Comparison of ENCODE assay signal across 9 cellular contexts in genomic region chr16:11698271-11698689, GRCh38. TPM values are rescaled to one million over a fixed set of nuclear protein-coding genes. Genes with fewer than 3 reads are reported as not detected.
DNase-seq lines count a peak whose midpoint lies in the region; ATAC-seq and TF ChIP-seq lines count a peak whose summit lies in the region.
"Had no signal": no experiment of that assay in that cellular context is flagged by ENCODE, and none has a peak within 500 bp of the region (broad histone marks: within the 10 kb centered on the region; RNA-seq: fewer than 3 reads in every experiment).

No MANE protein-coding gene starts in this region.

- DNase-seq in left ventricle myocardium superior (no peak), left cardiac atrium (no peak), foreskin keratinocyte (peak in 1 of 2 donors; percentile 42), NCI-H748 (lab: John Stamatoyannopoulos, UW; ENCODE audit: unreplicated experiment) (no peak)
- DNase-seq in activated CD4-positive, alpha-beta T cell treated with anti-CD3 and anti-CD28 coated beads, Interleukin-2, amount 10 ng/mL, durations not matched to agents 7 days and 5 days: peak; percentile 32
- DNase-seq: DMS79 treated with DMSO at 0.1 percent for 48 hours had no signal

- peaks cover 52% of the 10 kb centered on the region for H3K4me1 Mint-ChIP-seq in activated CD4-positive, alpha-beta T cell treated with anti-CD3 and anti-CD28 coated beads, Interleukin-2, amount 10 ng/mL, durations not matched to agents 7 days and 5 days

- POLR2A ChIA-PET in activated CD4-positive, alpha-beta T cell treated with anti-CD3 and anti-CD28 coated beads, Interleukin-2, amount 10 ng/mL, durations not matched to agents 7 days and 5 days (lab: Charles Lee): interaction anchor here (0.5 kb wide), 1 partner anchor 20 kb away, joined by 3 read pairs; no protein-coding TSS in a partner anchor

- no peak overlapping the region for H3K4me3 Mint-ChIP-seq in activated CD4-positive, alpha-beta T cell treated with anti-CD3 and anti-CD28 coated beads, Interleukin-2, amount 10 ng/mL, durations not matched to agents 7 days and 5 days

- peak; percentile 54 for TF ChIP-seq CTCF in foreskin keratinocyte (conservative IDR thresholded peaks at IDR 0.05)

- no peaks in the 10 kb centered on the region for H3K4me1 ChIP-seq in foreskin keratinocyte

- no peaks in the 10 kb centered on the region for H3K27me3 Mint-ChIP-seq in activated CD4-positive, alpha-beta T cell treated with anti-CD3 and anti-CD28 coated beads, Interleukin-2, amount 10 ng/mL, durations not matched to agents 7 days and 5 days

- no peaks in the 10 kb centered on the region for H3K9me3 Mint-ChIP-seq in activated CD4-positive, alpha-beta T cell treated with anti-CD3 and anti-CD28 coated beads, Interleukin-2, amount 10 ng/mL, durations not matched to agents 7 days and 5 days

- ATAC-seq in left ventricle myocardium superior (peak; percentile 22), left cardiac atrium (no peak), foreskin keratinocyte (peak; percentile 56), HG03175 (IDR thresholded peaks at IDR 0.05; ENCODE audit: unreplicated experiment) (no peak), HG02610 (IDR thresholded peaks at IDR 0.05; ENCODE audit: unreplicated experiment) (no peak)

- H3K27ac ChIP-seq in foreskin keratinocyte (no peak overlapping the region), temporal lobe (ENCODE audit: low read depth, low read length) (peak overlapping the region; percentile 76)

- CTCF ChIA-PET in activated CD4-positive, alpha-beta T cell treated with anti-CD3 and anti-CD28 coated beads, Interleukin-2, amount 10 ng/mL, durations not matched to agents 7 days and 5 days (lab: Charles Lee): interaction anchor here (0.9 to 1.7 kb wide), 5 partner anchors 9 to 746 kb away, joined by 3 to 5 read pairs (median 3); no protein-coding TSS in a partner anchor

- no peaks in the 10 kb centered on the region for H3K27me3 ChIP-seq in foreskin keratinocyte

- peaks cover 56% of the 10 kb centered on the region for H3K36me3 Mint-ChIP-seq in activated CD4-positive, alpha-beta T cell treated with anti-CD3 and anti-CD28 coated beads, Interleukin-2, amount 10 ng/mL, durations not matched to agents 7 days and 5 days (ENCODE audit: low read depth)

- intact Hi-C loops in left ventricle myocardium superior (cut with micrococcal nuclease) (no loop called here), left cardiac atrium (cut with DNase I) (no loop called here)

- H3K27ac Mint-ChIP-seq in activated CD4-positive, alpha-beta T cell treated with anti-CD3 and anti-CD28 coated beads, Interleukin-2, amount 10 ng/mL, durations not matched to agents 7 days and 5 days: peak overlapping the region; percentile 25

RNA-seq across cellular contexts. Expression of gene SNN, which starts 30.0 kb away (rescaled TPM):
- total RNA-seq in left ventricle myocardium superior: 22.4 TPM
- total RNA-seq in left cardiac atrium: 10 to 100 TPM; 27.5 to 33.7 TPM
- 10 to 100 TPM; 21.7 to 23.4 TPM for total RNA-seq in activated CD4-positive, alpha-beta T cell treated with anti-CD3 and anti-CD28 coated beads, Interleukin-2, amount 10 ng/mL, durations not matched to agents 7 days and 5 days
- total RNA-seq in foreskin keratinocyte: 11.5 and 14.2 TPM in 2 replicates
- polyA plus RNA-seq in foreskin keratinocyte: 7.9 and 11.4 TPM in 2 replicates
- total RNA-seq in temporal lobe: 159 TPM

RNA-seq across cellular contexts. Expression of gene TXNDC11, which starts 44.4 kb away (rescaled TPM):
- 20.8 TPM for total RNA-seq in left ventricle myocardium superior
- total RNA-seq in left cardiac atrium: 10 to 100 TPM; 21.8 to 30.4 TPM
- total RNA-seq in activated CD4-positive, alpha-beta T cell treated with anti-CD3 and anti-CD28 coated beads, Interleukin-2, amount 10 ng/mL, durations not matched to agents 7 days and 5 days: 10 to 100 TPM; 38.5 to 42.7 TPM
- 38.9 and 41.5 TPM in 2 replicates for total RNA-seq in foreskin keratinocyte
- polyA plus RNA-seq in foreskin keratinocyte: 34.4 and 39.5 TPM in 2 replicates
- 10.3 TPM for total RNA-seq in temporal lobe

Comparison
In these comparisons a context has a peak if more than half of its experiments do, and no peak if none do; other contexts are left out.
1. ATAC-seq: peak in left ventricle myocardium superior (single experiment) and foreskin keratinocyte (single experiment); none in left cardiac atrium (0 of 2), HG03175 (single experiment) and HG02610 (single experiment).